ENCODE assay signal across 28 cellular contexts in genomic region chr7:43479543-43479942, GRCh38.
"Had no signal": no experiment of that assay in that cellular context is flagged by ENCODE, and none has a peak within 500 bp of the region (broad histone marks: within the 10 kb centered on the region; RNA-seq: fewer than 3 reads in every experiment).

No MANE protein-coding gene starts in this region.

- H3K36me3 ChIP-seq: adrenal gland had no signal

- H3K4me3 ChIP-seq: adrenal gland, body of pancreas had no signal

- H3K9me3 ChIP-seq: adrenal gland, body of pancreas had no signal

- H3K27me3 ChIP-seq: adrenal gland, body of pancreas had no signal

- FAIRE-seq: colon, endometrium, endothelial cell of umbilical vein, frontal cortex had no signal

- DNase-seq: activated CD4-positive, alpha-beta memory T cell treated with anti-CD3 and anti-CD28 coated beads for 36 hours; activated CD4-positive, alpha-beta T cell treated with anti-CD3 and anti-CD28 coated beads for 36 hours; activated CD4-positive, alpha-beta T cell treated with anti-CD3 and anti-CD28 coated beads, Interleukin-2, amount 10 ng/mL, durations not matched to agents 24 days and 14 days; activated CD4-positive, CD25-positive, alpha-beta regulatory T cell; activated CD4-positive, CD25-positive, alpha-beta regulatory T cell treated with anti-CD3 and anti-CD28 coated beads, Interleukin-2, amount 50 U/mL, for 72 hours; activated CD8-positive, alpha-beta memory T cell treated with anti-CD3 and anti-CD28 coated beads, Interleukin-2, amount 10 ng/mL, durations not matched to agents 7 days and 5 days; activated CD8-positive, alpha-beta memory T cell treated with anti-CD3 and anti-CD28 coated beads, Interleukin-2, amount 50 U/mL, for 4 hours; activated CD8-positive, alpha-beta T cell treated with anti-CD3 and anti-CD28 coated beads, Interleukin-2, amount 10 ng/mL, durations not matched to agents 7 days and 5 days; activated effector memory CD4-positive, alpha-beta T cell treated with anti-CD3 and anti-CD28 coated beads, Interleukin-2, amount 50 U/mL, for 16 hours; activated naive CD8-positive, alpha-beta T cell treated with anti-CD3 and anti-CD28 coated beads for 36 hours; activated naive CD8-positive, alpha-beta T cell treated with anti-CD3 and anti-CD28 coated beads, Interleukin-2, amount 50 U/mL, for 24 hours; activated T-cell treated with anti-CD3 and anti-CD28 coated beads, Interleukin-2, amount 50 U/mL, for 1 hour; activated T-cell treated with anti-CD3 and anti-CD28 coated beads, Interleukin-2, amount 50 U/mL, for 48 hours; adrenal gland; amygdala; aorta; body of pancreas; caudate nucleus; cortex of kidney; dermis blood vessel endothelial cell; effector CD4-positive, alpha-beta T cell; foreskin fibroblast; head of caudate nucleus had no signal

- ATAC-seq: activated CD4-positive, alpha-beta T cell treated with anti-CD3 and anti-CD28 coated beads for 36 hours; activated CD8-positive, alpha-beta memory T cell treated with anti-CD3 and anti-CD28 coated beads, Interleukin-2, amount 10 ng/mL, durations not matched to agents 7 days and 5 days; activated CD8-positive, alpha-beta T cell treated with anti-CD3 and anti-CD28 coated beads, Interleukin-2, amount 10 ng/mL, durations not matched to agents 7 days and 5 days; activated naive CD8-positive, alpha-beta T cell treated with anti-CD3 and anti-CD28 coated beads, Interleukin-2, amount 50 U/mL, for 24 hours; body of pancreas had no signal

- H3K27ac ChIP-seq: adrenal gland, body of pancreas, epithelial cell of prostate had no signal

- H3K4me1 ChIP-seq: adrenal gland, body of pancreas had no signal
